1 cellular context compared by ENCODE assay signal in genomic region chr12:3218150-3218845, GRCh38.
TF ChIP-seq lines count a peak whose summit lies in the region.

No MANE protein-coding gene starts in this region.

TF ChIP-seq in HEK293, 187 proteins besides CTCF, POLR2A, EP300 and RAD21 (continued from another document):
- no peak for TF ChIP-seq AEBP2 (tag by site-specific recombination; IDR thresholded peaks at IDR 0.05; ENCODE audit: borderline replicate concordance)
- no peak for TF ChIP-seq ZFP69B (tag by site-specific recombination; IDR thresholded peaks at IDR 0.05)
- TF ChIP-seq ZNF366 (tag by site-specific recombination; conservative IDR thresholded peaks at IDR 0.05) = no peak
- TF ChIP-seq PATZ1 (tag by site-specific recombination; IDR thresholded peaks at IDR 0.05) = peak; percentile 67
- TF ChIP-seq KLF10 (tag by site-specific recombination; IDR thresholded peaks at IDR 0.05) = no peak
- no peak for TF ChIP-seq ZNF449 (tag by site-specific recombination; IDR thresholded peaks at IDR 0.05)
- TF ChIP-seq ZNF423 (tag by site-specific recombination; IDR thresholded peaks at IDR 0.05) = no peak
- no peak for TF ChIP-seq ZFP3 (tag by site-specific recombination; IDR thresholded peaks at IDR 0.05; ENCODE audit: low read depth)
- no peak for TF ChIP-seq ZNF280D (tag by site-specific recombination; IDR thresholded peaks at IDR 0.05)
- no peak for TF ChIP-seq ZNF621 (tag by site-specific recombination; IDR thresholded peaks at IDR 0.05)
- no peak for TF ChIP-seq ZNF747 (tag by site-specific recombination; IDR thresholded peaks at IDR 0.05)
- no peak for TF ChIP-seq TCF7L2 (IDR thresholded peaks at IDR 0.05; ENCODE audit: borderline replicate concordance, low read depth, low read length)
- no peak; the same call in 1 of the 2 replicates for TF ChIP-seq ZBTB11 (tag by site-specific recombination; conservative IDR thresholded peaks at IDR 0.05; ENCODE audit: low read depth)
- peak; percentile 37; the same call in 1 of the 2 replicates for TF ChIP-seq ZNF341 (tag by site-specific recombination; IDR thresholded peaks at IDR 0.05; ENCODE audit: low read depth)
- TF ChIP-seq ZNF692 (tag by site-specific recombination; IDR thresholded peaks at IDR 0.05) = no peak
- TF ChIP-seq ZNF571 (tag by site-specific recombination; IDR thresholded peaks at IDR 0.05) = no peak
- no peak for TF ChIP-seq ZNF580 (tag by site-specific recombination; IDR thresholded peaks at IDR 0.05)
- TF ChIP-seq OSR2 (tag by site-specific recombination; IDR thresholded peaks at IDR 0.05) = peak; percentile 27; the same call in 1 of the 2 replicates
- TF ChIP-seq SETDB1 (IDR thresholded peaks at IDR 0.05; ENCODE audit: insufficient read length, low read length) = no peak
- TF ChIP-seq FEZF1 (tag by site-specific recombination; IDR thresholded peaks at IDR 0.05) = no peak
- TF ChIP-seq PRDM2 (tag by site-specific recombination; IDR thresholded peaks at IDR 0.05; ENCODE audit: borderline replicate concordance) = no peak
- no peak for TF ChIP-seq ZNF280C (tag by site-specific recombination; IDR thresholded peaks at IDR 0.05)
- no peak for TF ChIP-seq ZNF335 (tag by site-specific recombination; conservative IDR thresholded peaks at IDR 0.05)
- no peak for TF ChIP-seq KLF8 (tag by site-specific recombination; IDR thresholded peaks at IDR 0.05)
- no peak; the same call in 1 of the 2 replicates for TF ChIP-seq ZNF629 (tag by site-specific recombination; IDR thresholded peaks at IDR 0.05)
- TF ChIP-seq MYNN (tag by site-specific recombination; IDR thresholded peaks at IDR 0.05; ENCODE audit: borderline replicate concordance) = no peak
- TF ChIP-seq ZNF777 (tag by site-specific recombination; IDR thresholded peaks at IDR 0.05; ENCODE audit: borderline replicate concordance) = no peak
- TF ChIP-seq ZBTB17 (tag by site-specific recombination; IDR thresholded peaks at IDR 0.05) = peak; percentile 35
- TF ChIP-seq ZNF18 (tag by site-specific recombination; IDR thresholded peaks at IDR 0.05) = no peak
- TF ChIP-seq ZIC2 (tag by site-specific recombination; IDR thresholded peaks at IDR 0.05) = peak; percentile 51
- no peak for TF ChIP-seq ZXDB (tag by site-specific recombination; IDR thresholded peaks at IDR 0.05)
